Comparison of ENCODE assay signal across 26 cellular contexts in genomic region chr5:114377050-114377844, GRCh38. TPM values are rescaled to one million over a fixed set of nuclear protein-coding genes. Genes with fewer than 3 reads are reported as not detected.
"Had no signal": no experiment of that assay in that cellular context is flagged by ENCODE, and none has a peak within 500 bp of the region (broad histone marks: within the 10 kb centered on the region; RNA-seq: fewer than 3 reads in every experiment).

No MANE protein-coding gene starts in this region.

- H3K27me3 ChIP-seq: SJCRH30 had no signal

- DNase-seq: activated CD4-positive, alpha-beta memory T cell treated with anti-CD3 and anti-CD28 coated beads, Interleukin-2, amount 10 ng/mL, durations not matched to agents 7 days and 5 days; activated CD4-positive, alpha-beta T cell treated with anti-CD3 and anti-CD28 coated beads for 36 hours; activated CD4-positive, alpha-beta T cell treated with anti-CD3 and anti-CD28 coated beads, Interleukin-2, amount 50 U/mL, for 1 hour; activated gamma-delta T cell; activated naive CD4-positive, alpha-beta T cell treated with anti-CD3 and anti-CD28 coated beads for 36 hours; activated T-cell treated with anti-CD3 and anti-CD28 coated beads for 4 hours; activated T-cell treated with anti-CD3 and anti-CD28 coated beads, Interleukin-2, amount 50 U/mL, for 48 hours; amygdala; Karpas-422; NCI-H1048; NCI-H146; NCI-H187 treated with DMSO at 0.1 percent for 48 hours; NCI-H2081 treated with DMSO at 0.1 percent for 48 hours; NCI-H446; SJCRH30; SK-N-SH; T-helper 1 cell; WERI-Rb-1 had no signal

- H3K4me1 ChIP-seq: SJCRH30 had no signal

- H3K27ac ChIP-seq: SJCRH30, WERI-Rb-1 had no signal

- H3K4me1 Mint-ChIP-seq: activated CD4-positive, alpha-beta memory T cell treated with anti-CD3 and anti-CD28 coated beads, Interleukin-2, amount 10 ng/mL, durations not matched to agents 7 days and 5 days; activated CD4-positive, alpha-beta T cell treated with anti-CD3 and anti-CD28 coated beads for 36 hours; activated T-helper 17 cell treated with anti-CD3 and anti-CD28 coated beads, Interleukin-2, amount 50 U/mL, for 72 hours; central memory CD8-positive, alpha-beta T cell had no signal

- H3K36me3 Mint-ChIP-seq: activated naive CD8-positive, alpha-beta T cell; brain had no signal

- H3K27ac Mint-ChIP-seq: activated CD4-positive, alpha-beta memory T cell treated with anti-CD3 and anti-CD28 coated beads, Interleukin-2, amount 10 ng/mL, durations not matched to agents 7 days and 5 days; activated CD4-positive, alpha-beta T cell treated with anti-CD3 and anti-CD28 coated beads for 36 hours; activated naive CD4-positive, alpha-beta T cell treated with anti-CD3 and anti-CD28 coated beads for 36 hours; activated naive CD8-positive, alpha-beta T cell; activated T-helper 17 cell treated with anti-CD3 and anti-CD28 coated beads, Interleukin-2, amount 50 U/mL, for 72 hours; brain had no signal

- H3K27me3 Mint-ChIP-seq: activated CD4-positive, alpha-beta memory T cell treated with anti-CD3 and anti-CD28 coated beads, Interleukin-2, amount 10 ng/mL, durations not matched to agents 7 days and 5 days; brain; central memory CD8-positive, alpha-beta T cell had no signal

- H3K4me3 ChIP-seq: SJCRH30 had no signal

- H3K36me3 ChIP-seq: SJCRH30, WERI-Rb-1 had no signal

- H3K4me3 Mint-ChIP-seq: activated CD4-positive, alpha-beta memory T cell treated with anti-CD3 and anti-CD28 coated beads, Interleukin-2, amount 10 ng/mL, durations not matched to agents 7 days and 5 days; activated CD4-positive, alpha-beta T cell treated with anti-CD3 and anti-CD28 coated beads for 36 hours; activated naive CD4-positive, alpha-beta T cell treated with anti-CD3 and anti-CD28 coated beads for 36 hours; activated naive CD8-positive, alpha-beta T cell; activated T-helper 17 cell treated with anti-CD3 and anti-CD28 coated beads, Interleukin-2, amount 50 U/mL, for 72 hours; brain; central memory CD8-positive, alpha-beta T cell had no signal

- H3K9me3 Mint-ChIP-seq: activated CD4-positive, alpha-beta memory T cell treated with anti-CD3 and anti-CD28 coated beads, Interleukin-2, amount 10 ng/mL, durations not matched to agents 7 days and 5 days; activated naive CD4-positive, alpha-beta T cell treated with anti-CD3 and anti-CD28 coated beads for 36 hours; brain; central memory CD8-positive, alpha-beta T cell had no signal

- H3K9me3 ChIP-seq: SJCRH30, SK-N-SH had no signal

RNA-seq across cellular contexts. Expression of gene KCNN2, which starts 15.4 kb away (rescaled TPM):
- total RNA-seq: activated CD4-positive, alpha-beta memory T cell treated with anti-CD3 and anti-CD28 coated beads, Interleukin-2, amount 10 ng/mL, durations not matched to agents 7 days and 5 days; activated CD4-positive, alpha-beta T cell treated with anti-CD3 and anti-CD28 coated beads for 36 hours; activated CD8-positive, alpha-beta memory T cell treated with anti-CD3 and anti-CD28 coated beads for 36 hours; activated naive CD4-positive, alpha-beta T cell treated with anti-CD3 and anti-CD28 coated beads for 36 hours; activated T-helper 17 cell treated with anti-CD3 and anti-CD28 coated beads, Interleukin-2, amount 50 U/mL, for 72 hours; OCI-LY7; RPMI7951; SJCRH30; T-helper 2 cell treated with Interferon-gamma antibody and Interleukin-4, amounts not matched to agents 100 ng/mL and 5 ng/mL, for 36 hours had no signal
